Comparison of ENCODE assay signal across 8 cellular contexts in the genomic region with DNA sequence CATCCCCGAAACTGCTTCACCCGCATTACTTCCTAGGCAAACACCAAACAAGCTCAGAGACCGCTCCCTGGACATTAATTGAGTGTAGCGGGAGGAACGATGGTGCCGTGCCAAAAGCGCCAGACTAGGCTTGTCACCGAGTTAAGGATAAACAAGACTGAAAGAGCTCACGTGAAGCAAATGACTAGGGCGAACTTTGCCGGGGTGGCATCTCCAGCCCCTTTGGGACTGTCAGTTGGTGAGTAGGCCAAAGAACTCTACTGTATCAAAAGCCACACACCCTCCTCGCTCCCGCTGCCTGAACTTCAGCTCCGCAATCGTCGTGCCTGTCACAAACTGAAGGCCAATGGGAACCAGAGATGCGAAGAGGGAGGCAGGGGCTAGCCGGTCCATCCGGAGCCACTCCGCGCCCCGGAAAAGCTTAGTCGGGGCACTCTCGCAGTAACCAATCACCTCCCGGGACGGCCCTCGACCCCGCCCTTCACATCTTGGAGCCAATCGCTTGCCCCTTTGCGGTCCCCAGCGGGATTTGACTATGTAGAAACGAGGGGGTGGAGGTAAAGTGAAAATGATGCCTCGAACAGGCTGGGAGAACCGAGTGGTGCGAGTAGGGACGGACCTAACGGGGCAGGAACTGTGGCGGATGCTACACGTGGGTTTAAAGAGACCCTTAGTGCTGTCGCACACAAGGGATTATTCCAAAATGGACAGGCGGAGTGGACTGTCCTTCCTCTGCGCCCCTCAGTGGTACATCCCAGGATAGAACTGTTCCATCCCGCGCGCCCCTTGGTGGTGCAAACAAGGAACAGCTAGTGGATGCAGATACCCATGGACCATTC. TPM values are rescaled to one million over a fixed set of nuclear protein-coding genes. Genes with fewer than 3 reads are reported as not detected.
DNase-seq lines count a peak whose midpoint lies in the region; ATAC-seq, FAIRE-seq and TF ChIP-seq lines count a peak whose summit lies in the region.

No MANE protein-coding gene starts in this region.

- DNase-seq in Karpas-422 (peak; percentile 97), RCC 7860 (ENCODE audit: low spot score) (peak; percentile 86), fibroblast of lung (ENCODE audit: low read depth in 2 of 2) (peak; percentile 95)
- DNase-seq in activated T-helper 1 cell treated with anti-CD3 and anti-CD28 coated beads, Interleukin-2, amount 50 U/mL, for 16 hours (ENCODE audit: low read depth in 1 of 2, low spot score in 1 of 2) = peak; percentile 69 to 83
- peak; percentile 67 to 94 (median 91) for DNase-seq in naive thymus-derived CD4-positive, alpha-beta T cell
- DNase-seq in stimulated activated naive B cell treated with anti-CD40 and anti-IgM and Interleukin-4, amounts not matched to agents 10 μg/mL and 1 μg/mL and 100 μg/mL, for 72 hours = peak; percentile 90

- peaks cover 0 to under 1% (median 0%) of the 10 kb centered on the region in 5 donors for H3K27me3 Mint-ChIP-seq in naive thymus-derived CD4-positive, alpha-beta T cell
- peaks cover 0 to 16% of the 10 kb centered on the region in 2 donors for H3K27me3 Mint-ChIP-seq in stimulated activated naive B cell treated with anti-CD40 and anti-IgM and Interleukin-4, amounts not matched to agents 10 μg/mL and 1 μg/mL and 100 μg/mL, for 72 hours

- H3K4me2 ChIP-seq in DOHH2 (ENCODE audit: low read length) (peak overlapping the region; percentile 81), Karpas-422 (ENCODE audit: low read depth, low read length, poor library complexity, severe bottlenecking) (peak overlapping the region; percentile 73), fibroblast of lung (ENCODE audit: extremely low read depth, insufficient read depth, low read length) (peak overlapping the region; percentile 68)

- peaks cover 0 to 2% (median 0%) of the 10 kb centered on the region in 11 donors for H3K9me3 Mint-ChIP-seq in naive thymus-derived CD4-positive, alpha-beta T cell
- H3K9me3 Mint-ChIP-seq in stimulated activated naive B cell treated with anti-CD40 and anti-IgM and Interleukin-4, amounts not matched to agents 10 μg/mL and 1 μg/mL and 100 μg/mL, for 72 hours = no peaks in the 10 kb centered on the region

- peak overlapping the region; percentile 80 for H3K4me3 ChIP-seq in DOHH2 (ENCODE audit: low read length)
- peak overlapping the region; percentile 75 for H3K4me3 ChIP-seq in Karpas-422 (ENCODE audit: low read length)
- H3K4me3 ChIP-seq in fibroblast of lung (replicated peaks in 1 of 4; ENCODE audit: control extremely low read depth in 1 of 4, insufficient read depth in 1 of 4, low read depth in 3 of 4, low read length in 4 of 4) = peak overlapping the region; percentile 60 to 88 (median 75)
- H3K4me3 ChIP-seq in naive thymus-derived CD4-positive, alpha-beta T cell (ENCODE audit: low read length) = peak overlapping the region; percentile 92

- no peaks in the 10 kb centered on the region for H3K36me3 ChIP-seq in DOHH2 (ENCODE audit: control insufficient read depth, low read length)
- H3K36me3 ChIP-seq in Karpas-422 (ENCODE audit: insufficient read depth, low read length) = no peaks in the 10 kb centered on the region
- no peaks in the 10 kb centered on the region for H3K36me3 ChIP-seq in fibroblast of lung (ENCODE audit: control insufficient read depth, insufficient read depth, low read length)
- no peaks in the 10 kb centered on the region for H3K36me3 ChIP-seq in naive thymus-derived CD4-positive, alpha-beta T cell (ENCODE audit: control insufficient read depth in 2 of 3, insufficient read depth in 3 of 3, low read length in 3 of 3)

- no peaks in the 10 kb centered on the region for H3F3A ChIP-seq in DOHH2 (ENCODE audit: control insufficient read depth, insufficient read depth)

- H4K20me1 ChIP-seq in DOHH2 (ENCODE audit: control insufficient read depth, insufficient read depth, low read depth, low read length) = no peaks in the 10 kb centered on the region
- no peaks in the 10 kb centered on the region for H4K20me1 ChIP-seq in Karpas-422 (ENCODE audit: insufficient read depth, low read depth, low read length)
- H4K20me1 ChIP-seq in fibroblast of lung (ENCODE audit: control insufficient read depth, extremely low read depth, insufficient read depth, low read length) = no peaks in the 10 kb centered on the region

- H3K9ac ChIP-seq in Karpas-422 (ENCODE audit: low read length) (peak overlapping the region; percentile 82), fibroblast of lung (ENCODE audit: insufficient read depth, low read length) (peak overlapping the region; percentile 78)

- intact Hi-C loops in naive thymus-derived CD4-positive, alpha-beta T cell (cut with micrococcal nuclease) = loop anchor here (1.0 to 5.0 kb wide), 6 partner anchors 98 to 1192 kb away; partner anchors contain the start of gene MAGED1 (in 1 of the 2)

- H3K27ac Mint-ChIP-seq in naive thymus-derived CD4-positive, alpha-beta T cell = peak overlapping the region; percentile 97 to 100 (median 99)
- peak overlapping the region; percentile 100 for H3K27ac Mint-ChIP-seq in stimulated activated naive B cell treated with anti-CD40 and anti-IgM and Interleukin-4, amounts not matched to agents 10 μg/mL and 1 μg/mL and 100 μg/mL, for 72 hours

- H2AFZ ChIP-seq in Karpas-422 (ENCODE audit: low read length) (peak overlapping the region; percentile 58; the same call in 1 of the 2 replicates), fibroblast of lung (ENCODE audit: low read length) (peak overlapping the region; percentile 91)

- peak overlapping the region; percentile 52 for H3K27ac ChIP-seq in DOHH2 (ENCODE audit: low read depth, low read length)
- H3K27ac ChIP-seq in Karpas-422 (ENCODE audit: low read length) = peak overlapping the region; percentile 52; the same call in 1 of the 2 replicates
- H3K27ac ChIP-seq in fibroblast of lung (ENCODE audit: insufficient read depth, low read length) = peak overlapping the region; percentile 95
- peak overlapping the region; percentile 84 for H3K27ac ChIP-seq in naive thymus-derived CD4-positive, alpha-beta T cell (ENCODE audit: low read depth, low read length)

- H3K9me3 ChIP-seq in DOHH2 (ENCODE audit: control insufficient read depth, insufficient read depth, low read length) (no peaks in the 10 kb centered on the region), Karpas-422 (ENCODE audit: low read length) (no peaks in the 10 kb centered on the region), fibroblast of lung (ENCODE audit: control insufficient read depth, insufficient read depth, low read depth, low read length) (no peaks in the 10 kb centered on the region)
- no peaks in the 10 kb centered on the region for H3K9me3 ChIP-seq in naive thymus-derived CD4-positive, alpha-beta T cell (ENCODE audit: control insufficient read depth in 2 of 3, low read length in 3 of 3)

- H3K9me2 ChIP-seq in DOHH2 (replicated peaks; ENCODE audit: control insufficient read depth, low read length) = no peaks in the 10 kb centered on the region
- no peaks in the 10 kb centered on the region for H3K9me2 ChIP-seq in Karpas-422 (replicated peaks; ENCODE audit: insufficient read depth, low read length)

- TF ChIP-seq CTCF in DOHH2 (IDR thresholded peaks at IDR 0.05; ENCODE audit: low read depth, low read length, poor library complexity, severe bottlenecking) (peak; percentile 61), fibroblast of lung (conservative IDR thresholded peaks at IDR 0.05 in 1 of 2, IDR thresholded peaks at IDR 0.05 in 1 of 2; ENCODE audit: low read depth in 1 of 2, low read length in 2 of 2) (peak; percentile 47 to 67)

- H3K27me3 ChIP-seq in DOHH2 (ENCODE audit: control insufficient read depth, low read length) (no peaks in the 10 kb centered on the region), Karpas-422 (ENCODE audit: low read length) (no peaks in the 10 kb centered on the region), fibroblast of lung (ENCODE audit: control insufficient read depth, insufficient read depth, low read length) (no peaks in the 10 kb centered on the region)
- H3K27me3 ChIP-seq in naive thymus-derived CD4-positive, alpha-beta T cell (ENCODE audit: control insufficient read depth in 2 of 2, insufficient read depth in 2 of 2, low read length in 2 of 2) = no peaks in the 10 kb centered on the region

- H3K4me1 Mint-ChIP-seq in naive thymus-derived CD4-positive, alpha-beta T cell = peaks cover 11 to 25% (median 19%) of the 10 kb centered on the region in 7 donors
- H3K4me1 Mint-ChIP-seq in stimulated activated naive B cell treated with anti-CD40 and anti-IgM and Interleukin-4, amounts not matched to agents 10 μg/mL and 1 μg/mL and 100 μg/mL, for 72 hours = peaks cover 6 to 23% of the 10 kb centered on the region in 2 donors

- peak; percentile 97 for FAIRE-seq in RCC 7860 (lab: Jason Lieb, UNC)

- H3K4me1 ChIP-seq in DOHH2 (ENCODE audit: control insufficient read depth, low read length) = peaks cover 19% of the 10 kb centered on the region
- H3K4me1 ChIP-seq in Karpas-422 (ENCODE audit: low read length) = peaks cover 17% of the 10 kb centered on the region
- H3K4me1 ChIP-seq in fibroblast of lung (ENCODE audit: control insufficient read depth, extremely low read depth, insufficient read depth, low read length) = no peaks in the 10 kb centered on the region
- peaks cover 7 to 12% of the 10 kb centered on the region in 2 donors for H3K4me1 ChIP-seq in naive thymus-derived CD4-positive, alpha-beta T cell (ENCODE audit: control insufficient read depth in 2 of 2, insufficient read depth in 2 of 2, low read length in 2 of 2)

- ATAC-seq in GM21825 (IDR thresholded peaks at IDR 0.05; ENCODE audit: unreplicated experiment) = peak; percentile 93
- peak; percentile 98 for ATAC-seq in naive thymus-derived CD4-positive, alpha-beta T cell
- peak; percentile 97 to 98 for ATAC-seq in stimulated activated naive B cell treated with anti-CD40 and anti-IgM and Interleukin-4, amounts not matched to agents 10 μg/mL and 1 μg/mL and 100 μg/mL, for 72 hours (replicated peaks)

- H3K79me2 ChIP-seq in DOHH2 (ENCODE audit: control insufficient read depth, low read length) (peaks cover 17% of the 10 kb centered on the region), Karpas-422 (ENCODE audit: low read length) (peaks cover 11% of the 10 kb centered on the region), fibroblast of lung (ENCODE audit: control insufficient read depth, insufficient read depth, low read length) (peaks cover 13% of the 10 kb centered on the region)

- H3K36me3 Mint-ChIP-seq in naive thymus-derived CD4-positive, alpha-beta T cell = no peaks in the 10 kb centered on the region
- H3K36me3 Mint-ChIP-seq in stimulated activated naive B cell treated with anti-CD40 and anti-IgM and Interleukin-4, amounts not matched to agents 10 μg/mL and 1 μg/mL and 100 μg/mL, for 72 hours = no peaks in the 10 kb centered on the region

- H3K4me3 Mint-ChIP-seq in naive thymus-derived CD4-positive, alpha-beta T cell = peak overlapping the region; percentile 84 to 98 (median 94)
- peak overlapping the region; percentile 95 to 96 for H3K4me3 Mint-ChIP-seq in stimulated activated naive B cell treated with anti-CD40 and anti-IgM and Interleukin-4, amounts not matched to agents 10 μg/mL and 1 μg/mL and 100 μg/mL, for 72 hours

- POLR2A ChIA-PET in naive thymus-derived CD4-positive, alpha-beta T cell (lab: Charles Lee) = interaction anchor here (0.5 to 1.5 kb wide), 4 partner anchors 60 to 230 kb away, joined by 4 to 6 read pairs (median 4); partner anchors contain the start of gene TSPYL2

- CTCF ChIA-PET in naive thymus-derived CD4-positive, alpha-beta T cell (lab: Charles Lee) = interaction anchor here (0.9 to 1.4 kb wide), 3 partner anchors 13 to 419 kb away, joined by 3 read pairs; no protein-coding TSS in a partner anchor

RNA-seq across cellular contexts. Expression of gene FAM156A, which starts 37.0 kb away (rescaled TPM):
- 7.2 and 22.1 TPM in 2 replicates for total RNA-seq in Karpas-422 (2014; rRNA removed; shearing (Covaris generic); ENCODE audit: low replicate concordance)
- total RNA-seq in fibroblast of lung = 7.6 and 10.3 TPM in 2 replicates
- 15.3 and 18.8 TPM in 2 replicates for polyA plus RNA-seq in fibroblast of lung
- 11.3 and 12.1 TPM in 2 replicates for polyA plus RNA-seq in fibroblast of lung (2012)
- 9.6 and 11.7 TPM in 2 replicates for polyA minus RNA-seq in fibroblast of lung (ENCODE audit: low replicate concordance)
- total RNA-seq in naive thymus-derived CD4-positive, alpha-beta T cell = 10 to 100 TPM; 17.6 to 32.3 (median 25.3) TPM
- polyA plus RNA-seq in naive thymus-derived CD4-positive, alpha-beta T cell = 1 to 10 TPM; 3.7 to 7.7 TPM

RNA-seq across cellular contexts. Expression of gene GPR173, which starts 53.2 kb away (rescaled TPM):
- total RNA-seq in Karpas-422 (2014; rRNA removed; shearing (Covaris generic); ENCODE audit: low replicate concordance) = 0.36 and 0.71 TPM in 2 replicates
- 2.3 and 5.6 TPM in 2 replicates for total RNA-seq in fibroblast of lung
- 3.9 and 4.0 TPM in 2 replicates for polyA plus RNA-seq in fibroblast of lung
- 3.5 and 3.7 TPM in 2 replicates for polyA plus RNA-seq in fibroblast of lung (2012)
- 13.3 and 14.2 TPM in 2 replicates for polyA minus RNA-seq in fibroblast of lung (ENCODE audit: low replicate concordance)
- under 1 TPM in 2 of 5 experiments, not detected in 3; 0.13 to 0.47 TPM for total RNA-seq in naive thymus-derived CD4-positive, alpha-beta T cell
- not detected for polyA plus RNA-seq in naive thymus-derived CD4-positive, alpha-beta T cell

Comparison
In these comparisons a context has a peak if more than half of its experiments do, and no peak if none do; other contexts are left out.
1. Peak in every context shown above with its lines: DNase-seq, ATAC-seq, H3K4me3 ChIP-seq and H3K27ac ChIP-seq.